In genomic region chr11:117570701-117571100, GRCh38 we compare ENCODE assay signal across 26 cellular contexts.
DNase-seq lines count a peak whose midpoint lies in the region; ATAC-seq lines count a peak whose summit lies in the region.
"Had no signal": no experiment of that assay in that cellular context is flagged by ENCODE, and none has a peak within 500 bp of the region (broad histone marks: within the 10 kb centered on the region; RNA-seq: fewer than 3 reads in every experiment).

No MANE protein-coding gene starts in this region.

- H3K27me3 ChIP-seq in H7 (ENCODE audit: control insufficient read depth, insufficient read depth, low read length): no peaks in the 10 kb centered on the region; the same call in 1 of the 2 replicates
- H3K27me3 ChIP-seq: body of pancreas, SJSA1 had no signal

- DNase-seq in DMS 273 (lab: John Stamatoyannopoulos, UW; ENCODE audit: unreplicated experiment) (peak; percentile 50), DMS 273 treated with DMSO at 0.1 percent for 48 hours (lab: John Stamatoyannopoulos, UW) (no peak), left cardiac atrium (peak; percentile 16), cardiac septum (ENCODE audit: low spot score) (no peak), pons (ENCODE audit: low spot score) (peak; percentile 44), left colon (no peak), H7 (no peak), NCI-H1694 treated with DMSO at 0.1 percent for 48 hours (lab: John Stamatoyannopoulos, UW) (no peak)
- DNase-seq: activated CD4-positive, alpha-beta T cell treated with anti-CD3 and anti-CD28 coated beads, Interleukin-2, amount 50 U/mL, for 4 hours; activated CD4-positive, CD25-positive, alpha-beta regulatory T cell; activated naive CD4-positive, alpha-beta T cell; activated T-cell treated with anti-CD3 and anti-CD28 coated beads, Interleukin-2, amount 50 U/mL, for 72 hours; effector CD8-positive, alpha-beta T cell; islet precursor cell; midbrain; naive thymus-derived CD8-positive, alpha-beta T cell; NCI-H1048; NCI-H2029 treated with DMSO at 0.1 percent for 48 hours; occipital lobe; stimulated activated CD4-positive, alpha-beta T cell treated with anti-CD3 and anti-CD28 coated beads, Interleukin-1b, Interleukin-23, amount 100 ng/mL, for 48 hours; stimulated activated CD8-positive, alpha-beta memory T cell treated with anti-CD3 and anti-CD28 coated beads, Interleukin-4, amount 100 ng/mL, for 48 hours; T-helper 1 cell had no signal

- ATAC-seq in left cardiac atrium (no peak), left colon (no peak)
- ATAC-seq: activated T-cell treated with anti-CD3 and anti-CD28 coated beads, Interleukin-2, amount 50 U/mL, for 72 hours; body of pancreas; naive thymus-derived CD8-positive, alpha-beta T cell had no signal

- no peak overlapping the region for H3K4me3 ChIP-seq in H7 (ENCODE audit: insufficient read depth, low read depth, low read length)
- H3K4me3 ChIP-seq: body of pancreas, HAP-1, SJSA1, skin epidermis had no signal

- intact Hi-C loops in left cardiac atrium (cut with DNase I): no loop called here
- intact Hi-C loops in cardiac septum (cut with DNase I): no loop called here
- intact Hi-C loops in left colon (cut with DNase I, micrococcal nuclease): no loop called here

- no peaks in the 10 kb centered on the region for H3K36me3 ChIP-seq in H7 (replicated peaks; ENCODE audit: control insufficient read depth, insufficient read depth, low read length)
- H3K36me3 ChIP-seq: HAP-1, SJSA1 had no signal

Comparison
In these comparisons a context has a peak if more than half of its experiments do, and no peak if none do; other contexts are left out.
1. DNase-seq: peak in DMS 273 (single experiment), left cardiac atrium (single experiment) and pons (single experiment); none in DMS 273 treated with DMSO at 0.1 percent for 48 hours (single experiment), cardiac septum (single experiment), left colon (0 of 2), H7 (single experiment) and NCI-H1694 treated with DMSO at 0.1 percent for 48 hours (single experiment).